ENCODE assay signal across 26 cellular contexts in genomic region chr9:124465736-124466135, GRCh38. TPM values are rescaled to one million over a fixed set of nuclear protein-coding genes. Genes with fewer than 3 reads are reported as not detected.
DNase-seq lines count a peak whose midpoint lies in the region; ATAC-seq and TF ChIP-seq lines count a peak whose summit lies in the region.
"Had no signal": no experiment of that assay in that cellular context is flagged by ENCODE, and none has a peak within 500 bp of the region (broad histone marks: within the 10 kb centered on the region; RNA-seq: fewer than 3 reads in every experiment).

No MANE protein-coding gene starts in this region.

- no peak overlapping the region for H3K4me3 Mint-ChIP-seq in glutamatergic neuron (ENCODE audit: unreplicated experiment)

- peaks cover under 1% of the 10 kb centered on the region for H3K9me3 ChIP-seq in left ventricle myocardium inferior (replicated peaks)
- H3K9me3 ChIP-seq: BE2C had no signal

- H3K4me1 Mint-ChIP-seq in glutamatergic neuron (ENCODE audit: low read depth, unreplicated experiment) = no peaks in the 10 kb centered on the region

- no peak overlapping the region for H3K27ac Mint-ChIP-seq in glutamatergic neuron (ENCODE audit: unreplicated experiment)

- ATAC-seq in Right ventricle myocardium superior (ENCODE audit: poor library complexity) (no peak), HG03139 (IDR thresholded peaks at IDR 0.05; ENCODE audit: unreplicated experiment) (no peak)
- ATAC-seq: PC-3 had no signal

- intact Hi-C loops in Right ventricle myocardium superior (cut with DNase I) = no loop called here
- intact Hi-C loops in left ventricle myocardium inferior (cut with micrococcal nuclease) = no loop called here
- intact Hi-C loops in posterior vena cava (cut with DNase I) = loop anchor here in 1 of 2 donors (5.0 kb wide), 1 partner anchor 1297 kb away; no protein-coding TSS in a partner anchor

- DNase-seq in Right ventricle myocardium superior (peak; percentile 8), left ventricle myocardium inferior (no peak), glutamatergic neuron (peak; percentile 2), posterior vena cava (ENCODE audit: low spot score) (peak; percentile 46), NCI-H1436 (lab: John Stamatoyannopoulos, UW) (no peak), KBM-7 (no peak)
- DNase-seq: 8988T; ACHN; DMS153; DND-41; Kasumi-1; NCI-H1092 treated with DMSO at 0.1 percent for 48 hours; NCI-H1436 treated with DMSO at 0.1 percent for 48 hours; NCI-H187 treated with DMSO at 0.1 percent for 48 hours; NCI-H2107; NCI-H524; NCI-H748 treated with DMSO at 0.1 percent for 48 hours; NK-92 treated with Interleukin-12 subunit alpha and Interleukin-12 subunit beta, amount 100 ng/mL, for 24 hours; PC-3; SHP77 had no signal

- peaks cover 2% of the 10 kb centered on the region for H3K9me3 Mint-ChIP-seq in glutamatergic neuron (ENCODE audit: unreplicated experiment)

- H3K27me3 Mint-ChIP-seq in glutamatergic neuron (ENCODE audit: unreplicated experiment) = peaks cover 10% of the 10 kb centered on the region

- in situ Hi-C loops in KBM-7 (cut with MboI; ENCODE audit: low pct_unique_long_range_greater_than_20kb, low sequenced_read_pairs) = no loop called here

- no peak for TF ChIP-seq CTCF in left ventricle myocardium inferior (IDR thresholded peaks at IDR 0.05; ENCODE audit: borderline replicate concordance)
- TF ChIP-seq CTCF in glutamatergic neuron (IDR thresholded peaks at IDR 0.05; ENCODE audit: partially characterized antibody, unreplicated experiment) = no peak

- H3K36me3 ChIP-seq in left ventricle myocardium inferior = no peaks in the 10 kb centered on the region
- H3K36me3 ChIP-seq: BE2C had no signal

- H3K27me3 ChIP-seq in left ventricle myocardium inferior (ENCODE audit: low read depth) = peaks cover 49% of the 10 kb centered on the region
- H3K27me3 ChIP-seq: BE2C had no signal

- no peak overlapping the region for H3K4me3 ChIP-seq in left ventricle myocardium inferior

- H3K27ac ChIP-seq in left ventricle myocardium inferior (replicated peaks) = no peak overlapping the region

- peaks cover 2% of the 10 kb centered on the region for H3K36me3 Mint-ChIP-seq in glutamatergic neuron (ENCODE audit: unreplicated experiment)

- no peaks in the 10 kb centered on the region for H3K4me1 ChIP-seq in left ventricle myocardium inferior
- H3K4me1 ChIP-seq: BE2C had no signal

RNA-seq across cellular contexts. Expression of gene ADGRD2, which starts 15.5 kb away (rescaled TPM):
- not detected for total RNA-seq in Right ventricle myocardium superior
- not detected for total RNA-seq in left ventricle myocardium inferior
- total RNA-seq in glutamatergic neuron (ENCODE audit: unreplicated experiment) = not detected
- not detected for total RNA-seq in posterior vena cava
- total RNA-seq: HT-29, M059J, PC-3, RPMI7951, SK-MEL-5 had no signal

RNA-seq across cellular contexts. Expression of gene NR5A1, which starts 41.5 kb away (rescaled TPM):
- not detected for total RNA-seq in Right ventricle myocardium superior
- not detected for total RNA-seq in left ventricle myocardium inferior
- not detected for total RNA-seq in glutamatergic neuron (ENCODE audit: unreplicated experiment)
- under 1 TPM in 1 of 2 donors, not detected in 1; 0.14 TPM for total RNA-seq in posterior vena cava
- total RNA-seq: PC-3, RPMI7951, SK-MEL-5 had no signal

RNA-seq across cellular contexts. Expression of gene PSMB7, which starts 50.5 kb away (rescaled TPM):
- 172 TPM for total RNA-seq in Right ventricle myocardium superior
- 159 TPM for total RNA-seq in left ventricle myocardium inferior
- 185 TPM for total RNA-seq in glutamatergic neuron (ENCODE audit: unreplicated experiment)
- 10 to 100 TPM; 79.1 to 89.1 TPM for total RNA-seq in posterior vena cava

Comparison
In these comparisons a context has a peak if more than half of its experiments do, and no peak if none do; other contexts are left out.
1. DNase-seq: peak in Right ventricle myocardium superior (single experiment), glutamatergic neuron (single experiment) and posterior vena cava (single experiment); none in left ventricle myocardium inferior (single experiment), NCI-H1436 (single experiment) and KBM-7 (single experiment).